In genomic region chr3:80334534-80334933, GRCh38 we compare ENCODE assay signal across 34 cellular contexts.
"Had no signal": no experiment of that assay in that cellular context is flagged by ENCODE, and none has a peak within 500 bp of the region (broad histone marks: within the 10 kb centered on the region; RNA-seq: fewer than 3 reads in every experiment).

No MANE protein-coding gene starts in this region.

- H3K27me3 ChIP-seq: MG63 had no signal

- DNase-seq: Karpas-422, Kasumi-1, MG63, MM.1S, MV-4-11, NCI-H1048, NCI-H1092, NCI-H1092 treated with DMSO at 0.1 percent for 48 hours, NCI-H1105, NCI-H1105 treated with DMSO at 0.1 percent for 48 hours, NCI-H1417, NCI-H1417 treated with DMSO at 0.1 percent for 48 hours, NCI-H1436, NCI-H1436 treated with DMSO at 0.1 percent for 48 hours, NCI-H146, NCI-H1694, NCI-H1694 treated with DMSO at 0.1 percent for 48 hours, NCI-H187, NCI-H187 treated with DMSO at 0.1 percent for 48 hours, NCI-H1930, NCI-H2029, NCI-H2029 treated with DMSO at 0.1 percent for 48 hours, NCI-H2081, NCI-H2081 treated with DMSO at 0.1 percent for 48 hours, NCI-H2107, NCI-H2171, NCI-H2227 treated with DMSO at 0.1 percent for 48 hours, NCI-H226, NCI-H345, NCI-H446, NCI-H446 treated with DMSO at 0.1 percent for 48 hours, NCI-H510A, NCI-H510A treated with DMSO at 0.1 percent for 48 hours, NCI-H524 had no signal

- H3K9me3 ChIP-seq: MG63 had no signal

- H3K4me3 ChIP-seq: MG63 had no signal

- H3K36me3 ChIP-seq: MG63 had no signal
